ENCODE assay signal across 23 cellular contexts in the genomic region with DNA sequence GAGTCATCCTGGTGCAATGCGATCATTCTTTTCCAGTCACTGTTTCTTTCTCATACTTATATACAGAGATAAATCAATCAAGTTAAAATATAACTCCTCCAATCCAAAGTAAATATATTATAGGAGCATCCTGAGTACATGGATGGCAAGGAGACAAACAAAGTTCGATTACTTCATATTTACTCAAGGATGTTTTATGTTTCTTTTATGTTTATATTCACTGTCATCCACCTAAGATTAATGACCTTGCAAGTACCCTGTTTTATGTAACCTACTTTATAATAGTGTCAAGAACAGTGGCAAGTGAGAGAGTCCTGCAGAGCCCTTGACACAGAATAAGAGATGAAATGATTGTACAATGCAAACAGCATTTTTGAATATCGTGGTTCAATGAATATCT. TPM values are rescaled to one million over a fixed set of nuclear protein-coding genes. Genes with fewer than 3 reads are reported as not detected.
"Had no signal": no experiment of that assay in that cellular context is flagged by ENCODE, and none has a peak within 500 bp of the region (broad histone marks: within the 10 kb centered on the region; RNA-seq: fewer than 3 reads in every experiment).

A gene (minus strand): TSS at position 33 of the 400 bp plus-strand sequence. CDS start 26 bp downstream, at position 7.

- DNase-seq: activated CD4-positive, alpha-beta T cell treated with anti-CD3 and anti-CD28 coated beads for 48 hours; activated CD4-positive, alpha-beta T cell treated with anti-CD3 and anti-CD28 coated beads, Interleukin-2, amount 50 U/mL, for 4 hours; activated CD4-positive, CD25-positive, alpha-beta regulatory T cell treated with anti-CD3 and anti-CD28 coated beads, Interleukin-2, amount 50 U/mL, for 72 hours; activated CD8-positive, alpha-beta memory T cell treated with anti-CD3 and anti-CD28 coated beads, Interleukin-2, amount 50 U/mL, for 48 hours; activated CD8-positive, alpha-beta T cell treated with anti-CD3 and anti-CD28 coated beads, Interleukin-2, amount 10 ng/mL, durations not matched to agents 7 days and 5 days; activated T-cell treated with anti-CD3 and anti-CD28 coated beads, Interleukin-2, amount 50 U/mL, for 1 hour; aorta; caudate nucleus; MM.1S; NCI-H1105; NCI-H1436; NCI-H187; NCI-H2081; NCI-H2171; NCI-H2227 treated with DMSO at 0.1 percent for 48 hours; NCI-H446 treated with DMSO at 0.1 percent for 48 hours; NCI-H526 treated with DMSO at 0.1 percent for 48 hours; NCI-H82; Peyer's patch; Right ventricle myocardium superior had no signal

RNA-seq across cellular contexts. Expression of the gene that starts here (rescaled TPM):
- total RNA-seq: activated CD8-positive, alpha-beta T cell treated with anti-CD3 and anti-CD28 coated beads, Interleukin-2, amount 10 ng/mL, durations not matched to agents 7 days and 5 days; aorta; cerebellum; Peyer's patch; Right ventricle myocardium superior; SK-MEL-5; WTC11 had no signal
